In the genomic region with DNA sequence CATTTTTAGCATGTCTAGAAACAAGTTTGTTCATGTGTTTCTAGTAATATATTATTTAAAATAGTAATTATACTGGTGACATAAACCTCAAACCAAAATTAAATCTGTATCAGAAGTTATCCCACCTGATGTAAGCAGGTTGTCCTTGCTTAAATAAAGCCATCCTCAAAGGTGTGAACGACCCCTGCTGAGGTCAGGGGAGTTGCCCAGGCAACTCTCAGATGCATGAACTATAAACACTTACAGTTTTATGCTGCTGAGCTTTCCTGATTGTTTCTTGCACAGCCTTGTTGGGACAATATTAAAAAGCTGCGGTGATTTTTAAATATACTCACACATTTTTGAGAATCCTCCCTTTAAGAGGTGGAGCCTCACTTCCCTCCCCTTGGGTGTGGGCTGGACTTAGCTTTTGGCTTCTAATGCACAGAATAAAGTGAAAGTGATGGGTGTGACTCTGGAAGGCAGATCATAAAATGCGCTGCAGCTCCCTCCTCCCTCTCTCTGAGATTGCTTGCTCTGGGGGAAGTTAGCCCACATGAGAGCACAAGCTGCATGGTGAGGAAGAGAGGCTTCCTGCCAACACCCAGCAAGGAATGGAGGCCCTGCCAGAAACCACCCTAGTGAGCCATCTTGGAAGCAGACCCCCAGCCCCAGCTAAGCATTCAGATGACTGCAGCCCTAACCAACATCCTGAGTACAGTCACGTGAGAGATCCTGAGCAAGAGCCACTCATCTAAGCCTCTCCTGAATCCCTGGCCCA, we compare ENCODE assay signal across 8 cellular contexts.
DNase-seq lines count a peak whose midpoint lies in the region; ATAC-seq, FAIRE-seq and TF ChIP-seq lines count a peak whose summit lies in the region.

No MANE protein-coding gene starts in this region.

- peak; percentile 83 for ATAC-seq in GM21723 (IDR thresholded peaks at IDR 0.05; ENCODE audit: unreplicated experiment)
- ATAC-seq in GM18873 (IDR thresholded peaks at IDR 0.05; ENCODE audit: low FRiP score, unreplicated experiment) = no peak

- H3K4me2 ChIP-seq in endothelial cell of umbilical vein (ENCODE audit: insufficient read depth, low read length) (peak overlapping the region; percentile 6), parathyroid adenoma (ENCODE audit: low read length) (peak overlapping the region; percentile 36)

- no peaks in the 10 kb centered on the region for H3K9me3 ChIP-seq in endothelial cell of umbilical vein (replicated peaks; ENCODE audit: control insufficient read depth, insufficient read depth, low read length)
- H3K9me3 ChIP-seq in parathyroid adenoma (ENCODE audit: control insufficient read depth, low read length) = no peaks in the 10 kb centered on the region

- H2AFZ ChIP-seq in endothelial cell of umbilical vein (ENCODE audit: low read depth, low read length) = peak overlapping the region; percentile 58
- peak overlapping the region; percentile 73 for H2AFZ ChIP-seq in parathyroid adenoma

- H3K4me3 Mint-ChIP-seq in progenitor cell of endocrine pancreas (ENCODE audit: low read depth) = no peak overlapping the region

- H3K27me3 ChIP-seq in endothelial cell of umbilical vein (ENCODE audit: control insufficient read depth in 2 of 2, insufficient read depth in 2 of 2, low read length in 2 of 2) (no peaks in the 10 kb centered on the region), parathyroid adenoma (ENCODE audit: control insufficient read depth, insufficient read depth, low read length) (no peaks in the 10 kb centered on the region)

- peaks cover 1% of the 10 kb centered on the region for H3K4me1 Mint-ChIP-seq in progenitor cell of endocrine pancreas (ENCODE audit: low read depth)

- no peak for TF ChIP-seq POLR2A in endothelial cell of umbilical vein (IDR thresholded peaks at IDR 0.05; ENCODE audit: low read depth, low read length)

- CTCF ChIA-PET in endothelial cell of umbilical vein (lab: Charles Lee) = interaction anchor here (0.6 to 2.5 kb wide), 9 partner anchors 9 to 146 kb away, joined by 3 to 18 read pairs (median 3); no protein-coding TSS in a partner anchor

- H3K9ac ChIP-seq in endothelial cell of umbilical vein (replicated peaks; ENCODE audit: extremely low read depth, insufficient read depth, low read length) (no peak overlapping the region), parathyroid adenoma (no peak overlapping the region)

- H3K79me2 ChIP-seq in endothelial cell of umbilical vein (ENCODE audit: control insufficient read depth, insufficient read depth, low read length) (no peaks in the 10 kb centered on the region), parathyroid adenoma (no peaks in the 10 kb centered on the region)

- H3K36me3 ChIP-seq in endothelial cell of umbilical vein (ENCODE audit: control insufficient read depth in 2 of 2, extremely low read depth in 1 of 2, insufficient read depth in 2 of 2, low read length in 2 of 2) = no peaks in the 10 kb centered on the region
- no peaks in the 10 kb centered on the region for H3K36me3 ChIP-seq in parathyroid adenoma (ENCODE audit: control insufficient read depth, insufficient read depth, low read length)

- H3K4me1 ChIP-seq in endothelial cell of umbilical vein (ENCODE audit: control insufficient read depth, extremely low read depth, insufficient read depth, low read length) (peaks cover 26% of the 10 kb centered on the region), parathyroid adenoma (peaks cover 19% of the 10 kb centered on the region)

- no TSS peak for BruUV-seq in endothelial cell of umbilical vein (replicated peaks; lab: Mats Ljungman, UMichigan)

- no peaks in the 10 kb centered on the region for H3K9me3 Mint-ChIP-seq in progenitor cell of endocrine pancreas (ENCODE audit: low read depth)

- H3K9me1 ChIP-seq in endothelial cell of umbilical vein (replicated peaks; ENCODE audit: control insufficient read depth, extremely low read depth, insufficient read depth, low read length) = no peaks in the 10 kb centered on the region

- no peaks in the 10 kb centered on the region for H3K27me3 Mint-ChIP-seq in progenitor cell of endocrine pancreas

- no peaks in the 10 kb centered on the region for H4K20me1 ChIP-seq in endothelial cell of umbilical vein (replicated peaks; ENCODE audit: control insufficient read depth, extremely low read depth, insufficient read depth, low read length)

- TF ChIP-seq CTCF in endothelial cell of umbilical vein (IDR thresholded peaks at IDR 0.05; ENCODE audit: extremely low read depth in 1 of 2, insufficient read depth in 1 of 2, low read depth in 1 of 2, low read length in 2 of 2) (no peak), parathyroid adenoma (IDR thresholded peaks at IDR 0.05) (no peak), progenitor cell of endocrine pancreas (IDR thresholded peaks at IDR 0.05; ENCODE audit: unreplicated experiment) (no peak)

- FAIRE-seq in endothelial cell of umbilical vein (lab: Jason Lieb, UNC) = peak; percentile 98

- H3K36me3 Mint-ChIP-seq in progenitor cell of endocrine pancreas (ENCODE audit: insufficient read depth) = no peaks in the 10 kb centered on the region

- intact Hi-C loops in endothelial cell of umbilical vein (cut with micrococcal nuclease) = loop anchor here (1.0 to 2.0 kb wide), 5 partner anchors 22 to 154 kb away; no protein-coding TSS in a partner anchor

- H3K4me3 ChIP-seq in endothelial cell of umbilical vein (replicated peaks in 1 of 3; ENCODE audit: insufficient read depth in 1 of 3, low read depth in 1 of 3, low read length in 3 of 3) (peak overlapping the region in 1 of 3 experiments; percentile 15), parathyroid adenoma (ENCODE audit: low read depth, low read length) (peak overlapping the region; percentile 15)

- no peak overlapping the region for H3K27ac Mint-ChIP-seq in progenitor cell of endocrine pancreas

- DNase-seq in EL (peak; percentile 95), M059J (ENCODE audit: low read depth) (peak; percentile 81), endothelial cell of umbilical vein (ENCODE audit: low read depth, low spot score) (peak; percentile 88), progenitor cell of endocrine pancreas (ENCODE audit: low spot score, unreplicated experiment) (no peak)
- peak; percentile 8 for DNase-seq in activated CD4-positive, alpha-beta T cell treated with anti-CD3 and anti-CD28 coated beads for 1 hour

- dilution Hi-C loops in endothelial cell of umbilical vein (cut with MboI; ENCODE audit: extremely low pct_ligation_motif_present, low sequenced_read_pairs) = no loop called here

- H3K27ac ChIP-seq in endothelial cell of umbilical vein (ENCODE audit: insufficient read depth, low read depth, low read length) = peak overlapping the region; percentile 14
- peak overlapping the region; percentile 68 for H3K27ac ChIP-seq in parathyroid adenoma

- POLR2A ChIA-PET in endothelial cell of umbilical vein (lab: Charles Lee) = interaction anchor here (1.2 kb wide), 1 partner anchor 79 kb away, joined by 3 read pairs; no protein-coding TSS in a partner anchor

TF ChIP-seq in endothelial cell of umbilical vein, 7 proteins besides CTCF, POLR2A, EP300 and RAD21:
- TF ChIP-seq GATA2 (IDR thresholded peaks at IDR 0.05; ENCODE audit: insufficient read depth, insufficient read length, low read depth, low read length) (no peak), MYC (IDR thresholded peaks at IDR 0.05; ENCODE audit: low read depth, low read length) (peak; percentile 17)
